ENCODE assay signal across 12 cellular contexts in the genomic region with DNA sequence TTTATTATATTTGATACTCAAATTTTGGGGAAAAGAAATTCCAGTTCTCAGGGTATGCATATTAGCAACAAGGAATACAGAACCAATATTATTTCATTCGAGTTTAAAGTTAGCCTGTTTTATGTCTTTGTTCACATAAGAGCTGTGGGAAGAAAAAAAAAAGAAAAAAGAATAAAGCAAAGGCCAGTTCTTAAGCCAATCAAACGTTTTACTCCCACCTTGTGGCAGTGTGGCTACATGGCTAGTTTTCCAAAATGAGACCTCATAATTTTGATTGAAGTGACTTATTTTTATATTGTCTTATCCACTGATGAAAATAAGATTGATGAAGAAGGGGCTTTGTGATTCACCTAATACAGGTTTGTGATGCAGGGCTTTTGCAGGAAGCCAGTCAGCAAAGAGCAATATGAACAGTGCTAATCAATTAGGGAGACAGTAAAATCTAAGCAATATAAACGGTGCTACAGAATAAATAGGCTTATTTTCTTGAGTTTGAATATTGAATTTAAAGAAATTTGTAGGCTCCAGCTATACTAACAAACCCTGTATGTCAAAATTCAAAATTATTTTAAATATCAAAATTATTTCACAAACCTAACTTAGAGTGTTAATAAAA.
DNase-seq lines count a peak whose midpoint lies in the region; ATAC-seq, FAIRE-seq and TF ChIP-seq lines count a peak whose summit lies in the region.
"Had no signal": no experiment of that assay in that cellular context is flagged by ENCODE, and none has a peak within 500 bp of the region (broad histone marks: within the 10 kb centered on the region; RNA-seq: fewer than 3 reads in every experiment).

No MANE protein-coding gene starts in this region.

- no peak for TF ChIP-seq POLR2A in H54 (IDR thresholded peaks at IDR 0.05; ENCODE audit: low read depth, low read length)

- no peaks in the 10 kb centered on the region for H3K4me1 ChIP-seq in hepatocyte (ENCODE audit: insufficient read depth)
- H3K4me1 ChIP-seq: right atrium auricular region had no signal

- DNase-seq in Calu3: peak; percentile 16
- peak; percentile 0 for DNase-seq in MV-4-11 (lab: John Stamatoyannopoulos, UW)
- peak; percentile 3 for DNase-seq in RWPE1 (ENCODE audit: low spot score)
- peak; percentile 20 for DNase-seq in hepatocyte (ENCODE audit: low spot score)
- no peak for DNase-seq in left colon
- DNase-seq in HK-2 (ENCODE audit: unreplicated experiment): no peak
- DNase-seq in H54 (ENCODE audit: insufficient read length, low spot score): no peak
- DNase-seq: DND-41, T-helper 17 cell had no signal

- no peaks in the 10 kb centered on the region for H3K79me2 ChIP-seq in hepatocyte

- POLR2A ChIA-PET in RWPE1 (lab: Yijun Ruan, JAX; ENCODE audit: low non-redundant PET): no interaction called here

- CTCF ChIA-PET in Calu3 (lab: Charles Lee): interaction anchor here (0.6 kb wide), 1 partner anchor 954 kb away, joined by 4 read pairs; no protein-coding TSS in a partner anchor
- CTCF ChIA-PET in RWPE1 (lab: Yijun Ruan, JAX): interaction anchor here (0.6 to 0.7 kb wide), 3 partner anchors 280 to 1129 kb away, joined by 3 read pairs; no protein-coding TSS in a partner anchor

- ATAC-seq in GM18511 (IDR thresholded peaks at IDR 0.05; ENCODE audit: unreplicated experiment) (no peak), left colon (no peak)
- ATAC-seq: stimulated activated memory B cell treated with anti-CD40 and anti-IgM and Interleukin-4, amounts not matched to agents 10 μg/mL and 1 μg/mL and 100 μg/mL, for 72 hours; T-helper 17 cell had no signal

- no peaks in the 10 kb centered on the region for H4K20me1 ChIP-seq in hepatocyte (ENCODE audit: insufficient read depth, poor library complexity, severe bottlenecking)

- no peak overlapping the region for H3K4me3 Mint-ChIP-seq in Calu3 (ENCODE audit: low read depth, unreplicated experiment)
- H3K4me3 Mint-ChIP-seq: stimulated activated memory B cell treated with anti-CD40 and anti-IgM and Interleukin-4, amounts not matched to agents 10 μg/mL and 1 μg/mL and 100 μg/mL, for 72 hours; T-helper 17 cell had no signal

- TF ChIP-seq CTCF in Calu3 (IDR thresholded peaks at IDR 0.05; ENCODE audit: unreplicated experiment) (peak; percentile 26), RWPE1 (conservative IDR thresholded peaks at IDR 0.05; ENCODE audit: low read depth) (peak; percentile 33), hepatocyte (IDR thresholded peaks at IDR 0.05; ENCODE audit: poor library complexity) (peak; percentile 57)

- no peaks in the 10 kb centered on the region for H3K4me1 Mint-ChIP-seq in Calu3 (ENCODE audit: low read depth, unreplicated experiment)
- H3K4me1 Mint-ChIP-seq: stimulated activated memory B cell treated with anti-CD40 and anti-IgM and Interleukin-4, amounts not matched to agents 10 μg/mL and 1 μg/mL and 100 μg/mL, for 72 hours; T-helper 17 cell had no signal

- 31% methylated on average over 3 of the region's 3 CpGs for WGBS in hepatocyte (ENCODE audit: low lambda C conversion rate, missing lambda C conversion rate)

- H3K27me3 Mint-ChIP-seq in Calu3 (ENCODE audit: unreplicated experiment): no peaks in the 10 kb centered on the region
- H3K27me3 Mint-ChIP-seq: stimulated activated memory B cell treated with anti-CD40 and anti-IgM and Interleukin-4, amounts not matched to agents 10 μg/mL and 1 μg/mL and 100 μg/mL, for 72 hours; T-helper 17 cell had no signal

- H2AFZ ChIP-seq in hepatocyte: no peak overlapping the region

- FAIRE-seq in H54 (lab: Jason Lieb, UNC): no peak

- H3K4me2 ChIP-seq in hepatocyte: no peak overlapping the region

- no peak overlapping the region for H3K4me3 ChIP-seq in hepatocyte
- H3K4me3 ChIP-seq: right atrium auricular region had no signal

- BruUV-seq in Calu3 (replicated peaks; lab: Mats Ljungman, UMichigan): no TSS peak

- intact Hi-C loops in Calu3 (cut with micrococcal nuclease; ENCODE audit: unreplicated experiment) (no loop called here), left colon (cut with DNase I, micrococcal nuclease) (no loop called here)

- H3K9me3 ChIP-seq in hepatocyte (ENCODE audit: low read depth): no peaks in the 10 kb centered on the region
- H3K9me3 ChIP-seq: right atrium auricular region had no signal

- H3K36me3 ChIP-seq in hepatocyte (replicated peaks; ENCODE audit: insufficient read depth, low read depth): no peaks in the 10 kb centered on the region
- H3K36me3 ChIP-seq: right atrium auricular region had no signal

- no peaks in the 10 kb centered on the region for H3K9me3 Mint-ChIP-seq in Calu3 (ENCODE audit: low read depth, unreplicated experiment)

- H3K9me2 ChIP-seq in hepatocyte (replicated peaks; ENCODE audit: insufficient read depth): no peaks in the 10 kb centered on the region

- no peaks in the 10 kb centered on the region for H3K36me3 Mint-ChIP-seq in Calu3 (ENCODE audit: insufficient read depth, unreplicated experiment)
- H3K36me3 Mint-ChIP-seq: stimulated activated memory B cell treated with anti-CD40 and anti-IgM and Interleukin-4, amounts not matched to agents 10 μg/mL and 1 μg/mL and 100 μg/mL, for 72 hours had no signal

- H3K27ac ChIP-seq in RWPE1: no peak overlapping the region
- no peak overlapping the region for H3K27ac ChIP-seq in hepatocyte
- H3K27ac ChIP-seq: right atrium auricular region had no signal

- H3K27ac Mint-ChIP-seq in Calu3 (ENCODE audit: unreplicated experiment): no peak overlapping the region
- H3K27ac Mint-ChIP-seq: stimulated activated memory B cell treated with anti-CD40 and anti-IgM and Interleukin-4, amounts not matched to agents 10 μg/mL and 1 μg/mL and 100 μg/mL, for 72 hours; T-helper 17 cell had no signal

- H3K27me3 ChIP-seq in hepatocyte: no peaks in the 10 kb centered on the region
- H3K27me3 ChIP-seq: right atrium auricular region had no signal

Comparison
In these comparisons a context has a peak if more than half of its experiments do, and no peak if none do; other contexts are left out.
1. DNase-seq: peak in Calu3 (single experiment), MV-4-11 (single experiment), RWPE1 (single experiment) and hepatocyte (single experiment); none in left colon (0 of 2), HK-2 (single experiment) and H54 (single experiment).
2. Peak in every context shown above with its lines, with median percentiles within 50 percentile points of each other: CTCF ChIP-seq.